2 cellular contexts compared by ENCODE assay signal in the genomic region with DNA sequence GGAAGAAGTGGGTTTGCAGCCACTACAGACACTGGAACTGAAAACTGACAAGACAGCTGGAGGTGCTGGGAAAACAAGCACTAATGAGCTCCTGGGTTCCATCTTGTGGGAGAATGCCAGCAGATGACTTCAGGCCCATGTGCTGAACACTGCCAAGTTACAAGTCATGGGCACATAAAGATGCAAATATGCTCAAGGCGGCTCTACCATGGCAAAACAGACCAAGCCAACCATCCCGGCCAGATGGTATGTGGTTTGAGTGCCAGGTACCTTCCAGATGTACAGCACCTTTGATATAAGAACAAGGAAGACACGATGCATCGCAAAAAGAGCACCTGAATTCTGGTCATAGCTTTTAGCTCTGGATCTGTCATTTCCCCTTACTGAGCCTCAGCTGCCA.
TF ChIP-seq lines count a peak whose summit lies in the region.

No MANE protein-coding gene starts in this region.

TF ChIP-seq in SK-N-SH, 30 proteins besides CTCF, POLR2A, EP300 and RAD21 (continued from another document):
- TF ChIP-seq, protein P1, sequence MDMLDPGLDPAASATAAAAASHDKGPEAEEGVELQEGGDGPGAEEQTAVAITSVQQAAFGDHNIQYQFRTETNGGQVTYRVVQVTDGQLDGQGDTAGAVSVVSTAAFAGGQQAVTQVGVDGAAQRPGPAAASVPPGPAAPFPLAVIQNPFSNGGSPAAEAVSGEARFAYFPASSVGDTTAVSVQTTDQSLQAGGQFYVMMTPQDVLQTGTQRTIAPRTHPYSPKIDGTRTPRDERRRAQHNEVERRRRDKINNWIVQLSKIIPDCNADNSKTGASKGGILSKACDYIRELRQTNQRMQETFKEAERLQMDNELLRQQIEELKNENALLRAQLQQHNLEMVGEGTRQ (IDR thresholded peaks at IDR 0.05; ENCODE audit: borderline replicate concordance, low read depth, low read length), result no peak
TF ChIP-seq in SK-N-SH: peak in this region for 1.

TF ChIP-seq in SK-N-SH treated with all-trans-retinoic acid at 6 μM for 48 hours, 23 proteins besides CTCF, POLR2A, EP300 and RAD21 (continued from another document):
- TF ChIP-seq, protein P2, sequence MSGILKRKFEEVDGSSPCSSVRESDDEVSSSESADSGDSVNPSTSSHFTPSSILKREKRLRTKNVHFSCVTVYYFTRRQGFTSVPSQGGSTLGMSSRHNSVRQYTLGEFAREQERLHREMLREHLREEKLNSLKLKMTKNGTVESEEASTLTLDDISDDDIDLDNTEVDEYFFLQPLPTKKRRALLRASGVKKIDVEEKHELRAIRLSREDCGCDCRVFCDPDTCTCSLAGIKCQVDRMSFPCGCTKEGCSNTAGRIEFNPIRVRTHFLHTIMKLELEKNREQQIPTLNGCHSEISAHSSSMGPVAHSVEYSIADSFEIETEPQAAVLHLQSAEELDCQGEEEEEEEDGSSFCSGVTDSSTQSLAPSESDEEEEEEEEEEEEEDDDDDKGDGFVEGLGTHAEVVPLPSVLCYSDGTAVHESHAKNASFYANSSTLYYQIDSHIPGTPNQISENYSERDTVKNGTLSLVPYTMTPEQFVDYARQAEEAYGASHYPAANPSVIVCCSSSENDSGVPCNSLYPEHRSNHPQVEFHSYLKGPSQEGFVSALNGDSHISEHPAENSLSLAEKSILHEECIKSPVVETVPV (CRISPR knock-in tag; IDR thresholded peaks at IDR 0.05), result no peak
- TF ChIP-seq, protein P3, sequence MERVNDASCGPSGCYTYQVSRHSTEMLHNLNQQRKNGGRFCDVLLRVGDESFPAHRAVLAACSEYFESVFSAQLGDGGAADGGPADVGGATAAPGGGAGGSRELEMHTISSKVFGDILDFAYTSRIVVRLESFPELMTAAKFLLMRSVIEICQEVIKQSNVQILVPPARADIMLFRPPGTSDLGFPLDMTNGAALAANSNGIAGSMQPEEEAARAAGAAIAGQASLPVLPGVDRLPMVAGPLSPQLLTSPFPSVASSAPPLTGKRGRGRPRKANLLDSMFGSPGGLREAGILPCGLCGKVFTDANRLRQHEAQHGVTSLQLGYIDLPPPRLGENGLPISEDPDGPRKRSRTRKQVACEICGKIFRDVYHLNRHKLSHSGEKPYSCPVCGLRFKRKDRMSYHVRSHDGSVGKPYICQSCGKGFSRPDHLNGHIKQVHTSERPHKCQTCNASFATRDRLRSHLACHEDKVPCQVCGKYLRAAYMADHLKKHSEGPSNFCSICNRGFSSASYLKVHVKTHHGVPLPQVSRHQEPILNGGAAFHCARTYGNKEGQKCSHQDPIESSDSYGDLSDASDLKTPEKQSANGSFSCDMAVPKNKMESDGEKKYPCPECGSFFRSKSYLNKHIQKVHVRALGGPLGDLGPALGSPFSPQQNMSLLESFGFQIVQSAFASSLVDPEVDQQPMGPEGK (CRISPR knock-in tag; IDR thresholded peaks at IDR 0.05; ENCODE audit: borderline replicate concordance), result no peak
- TF ChIP-seq ZNF565 (CRISPR knock-in tag; conservative IDR thresholded peaks at IDR 0.05; ENCODE audit: low read depth) (no peak), ZNF8 (CRISPR knock-in tag; IDR thresholded peaks at IDR 0.05) (no peak), ZFP3 (CRISPR knock-in tag; IDR thresholded peaks at IDR 0.05) (no peak)
- TF ChIP-seq, protein P4, sequence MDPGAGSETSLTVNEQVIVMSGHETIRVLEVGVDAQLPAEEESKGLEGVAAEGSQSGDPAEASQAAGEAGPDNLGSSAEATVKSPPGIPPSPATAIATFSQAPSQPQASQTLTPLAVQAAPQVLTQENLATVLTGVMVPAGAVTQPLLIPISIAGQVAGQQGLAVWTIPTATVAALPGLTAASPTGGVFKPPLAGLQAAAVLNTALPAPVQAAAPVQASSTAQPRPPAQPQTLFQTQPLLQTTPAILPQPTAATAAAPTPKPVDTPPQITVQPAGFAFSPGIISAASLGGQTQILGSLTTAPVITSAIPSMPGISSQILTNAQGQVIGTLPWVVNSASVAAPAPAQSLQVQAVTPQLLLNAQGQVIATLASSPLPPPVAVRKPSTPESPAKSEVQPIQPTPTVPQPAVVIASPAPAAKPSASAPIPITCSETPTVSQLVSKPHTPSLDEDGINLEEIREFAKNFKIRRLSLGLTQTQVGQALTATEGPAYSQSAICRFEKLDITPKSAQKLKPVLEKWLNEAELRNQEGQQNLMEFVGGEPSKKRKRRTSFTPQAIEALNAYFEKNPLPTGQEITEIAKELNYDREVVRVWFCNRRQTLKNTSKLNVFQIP (CRISPR knock-in tag; IDR thresholded peaks at IDR 0.05; ENCODE audit: borderline replicate concordance, low read depth), result no peak
- TF ChIP-seq, protein P5, sequence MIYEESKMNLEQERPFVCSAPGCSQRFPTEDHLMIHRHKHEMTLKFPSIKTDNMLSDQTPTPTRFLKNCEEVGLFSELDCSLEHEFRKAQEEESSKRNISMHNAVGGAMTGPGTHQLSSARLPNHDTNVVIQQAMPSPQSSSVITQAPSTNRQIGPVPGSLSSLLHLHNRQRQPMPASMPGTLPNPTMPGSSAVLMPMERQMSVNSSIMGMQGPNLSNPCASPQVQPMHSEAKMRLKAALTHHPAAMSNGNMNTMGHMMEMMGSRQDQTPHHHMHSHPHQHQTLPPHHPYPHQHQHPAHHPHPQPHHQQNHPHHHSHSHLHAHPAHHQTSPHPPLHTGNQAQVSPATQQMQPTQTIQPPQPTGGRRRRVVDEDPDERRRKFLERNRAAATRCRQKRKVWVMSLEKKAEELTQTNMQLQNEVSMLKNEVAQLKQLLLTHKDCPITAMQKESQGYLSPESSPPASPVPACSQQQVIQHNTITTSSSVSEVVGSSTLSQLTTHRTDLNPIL (CRISPR knock-in tag; IDR thresholded peaks at IDR 0.05; ENCODE audit: low read depth), result no peak
